Comparison of ENCODE assay signal across 23 cellular contexts in the genomic region with DNA sequence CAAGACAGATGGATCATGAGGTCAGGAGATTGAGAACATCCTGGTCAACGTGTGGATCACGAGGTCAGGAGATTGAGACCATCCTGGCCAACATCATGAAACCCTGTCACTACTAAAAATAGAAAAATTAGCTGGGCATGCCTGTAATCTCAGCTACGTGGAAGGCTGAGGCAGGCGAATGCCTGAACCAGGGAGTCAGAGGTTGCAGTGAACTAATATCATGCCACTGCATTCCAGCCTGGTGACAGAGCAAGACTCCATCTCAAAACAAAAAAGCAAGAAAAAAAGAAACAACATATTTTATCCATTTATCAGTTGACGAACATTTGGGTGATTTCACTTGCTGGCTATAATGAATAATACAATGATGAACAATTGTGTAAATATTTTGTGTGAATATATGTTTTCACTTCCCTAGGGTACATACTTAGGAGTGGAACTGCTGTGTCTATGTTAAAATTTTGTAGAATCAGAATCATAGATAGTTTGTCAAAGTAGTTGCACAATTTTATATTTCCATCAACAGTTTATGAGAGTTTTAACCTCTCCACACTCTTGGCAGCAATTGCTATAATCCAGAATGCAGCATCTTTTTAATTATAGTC. TPM values are rescaled to one million over a fixed set of nuclear protein-coding genes. Genes with fewer than 3 reads are reported as not detected.
DNase-seq lines count a peak whose midpoint lies in the region; ATAC-seq and TF ChIP-seq lines count a peak whose summit lies in the region.
"Had no signal": no experiment of that assay in that cellular context is flagged by ENCODE, and none has a peak within 500 bp of the region (broad histone marks: within the 10 kb centered on the region; RNA-seq: fewer than 3 reads in every experiment).

No MANE protein-coding gene starts in this region.

- ATAC-seq in GM21390 (IDR thresholded peaks at IDR 0.05; ENCODE audit: unreplicated experiment) (no peak), HG02588 (IDR thresholded peaks at IDR 0.05; ENCODE audit: unreplicated experiment) (no peak), HG03280 (IDR thresholded peaks at IDR 0.05; ENCODE audit: unreplicated experiment) (no peak)
- ATAC-seq: activated CD4-positive, CD25-positive, alpha-beta regulatory T cell treated with anti-CD3 and anti-CD28 coated beads, Interleukin-2, amount 50 U/mL, for 24 hours; GM23338; HepG2; left lung; Panc1; SK-N-SH treated with all-trans-retinoic acid at 6 μM for 48 hours; stimulated activated effector memory CD8-positive, alpha-beta T cell treated with anti-CD3 and anti-CD28 coated beads, Interleukin-12 subunit alpha, Interleukin-12 subunit beta, amount 100 ng/mL, for 72 hours had no signal

- DNase-seq in Caki2 (ENCODE audit: low read depth) (peak; percentile 57), M059J (ENCODE audit: low read depth) (peak; percentile 53), epithelial cell of esophagus (ENCODE audit: low read depth) (peak; percentile 85), non-pigmented ciliary epithelial cell (ENCODE audit: low read depth) (peak; percentile 65), NK-92 (lab: John Stamatoyannopoulos, UW; ENCODE audit: unreplicated experiment) (no peak)
- DNase-seq: activated T-cell treated with anti-CD3 and anti-CD28 coated beads, Interleukin-2, amount 50 U/mL, for 48 hours; BE2C; Calu3; left lung; NCI-H2171 treated with DMSO at 0.1 percent for 48 hours; NCI-H82; retina; stimulated activated CD4-positive, alpha-beta T cell treated with anti-CD3 and anti-CD28 coated beads, Interleukin-15, amount 100 ng/mL, for 24 hours had no signal

- no peak overlapping the region for H3K4me3 ChIP-seq in epithelial cell of esophagus (ENCODE audit: low read length)
- H3K4me3 ChIP-seq: coronary artery, GM23338, left lung had no signal

- in situ Hi-C loops in Caki2 (cut with HindIII; ENCODE audit: low pct_unique_long_range_greater_than_20kb, low sequenced_read_pairs), result no loop called here

- no peak for TF ChIP-seq CTCF in epithelial cell of esophagus (IDR thresholded peaks at IDR 0.05; ENCODE audit: insufficient read depth, low read depth, low read length, missing control alignments)

RNA-seq across cellular contexts. Expression of a gene that starts 49.4 kb away (rescaled TPM):
- total RNA-seq in Caki2 (2014; rRNA removed; shearing (Covaris generic); ENCODE audit: low replicate concordance), result 2.7 and 4.7 TPM in 2 replicates
- 1.2 and 1.6 TPM in 2 replicates for total RNA-seq in M059J (2014; rRNA removed; shearing (Covaris generic))
- total RNA-seq: Calu3 had no signal
